Comparison of ENCODE assay signal across 7 cellular contexts in genomic region chr5:176040105-176040801, GRCh38.
DNase-seq lines count a peak whose midpoint lies in the region; ATAC-seq lines count a peak whose summit lies in the region.
"Not testable (repeated sequence)": the region's sequence is repeated elsewhere in the genome, so short reads cannot be mapped to it uniquely, and the experiment has no call there.

No MANE protein-coding gene starts in this region.

- not testable (repeated sequence) for H3K9me3 Mint-ChIP-seq in activated naive CD4-positive, alpha-beta T cell treated with anti-CD3 and anti-CD28 coated beads, Interleukin-2, amount 50 U/mL, for 24 hours; naive thymus-derived CD4-positive, alpha-beta T cell; stimulated activated memory B cell treated with anti-CD40 and anti-IgM and Interleukin-4, amounts not matched to agents 10 μg/mL and 1 μg/mL and 100 μg/mL, for 72 hours

- H3K27ac ChIP-seq in naive thymus-derived CD4-positive, alpha-beta T cell (ENCODE audit: low read depth, low read length): not testable (repeated sequence)

- not testable (repeated sequence) for H3K36me3 Mint-ChIP-seq in T-helper 17 cell (ENCODE audit: low read depth); activated naive CD4-positive, alpha-beta T cell treated with anti-CD3 and anti-CD28 coated beads, Interleukin-2, amount 50 U/mL, for 24 hours; naive thymus-derived CD4-positive, alpha-beta T cell; stimulated activated memory B cell treated with anti-CD40 and anti-IgM and Interleukin-4, amounts not matched to agents 10 μg/mL and 1 μg/mL and 100 μg/mL, for 72 hours

- not testable (repeated sequence) for ATAC-seq in T-helper 17 cell; naive thymus-derived CD4-positive, alpha-beta T cell
- ATAC-seq in stimulated activated memory B cell treated with anti-CD40 and anti-IgM and Interleukin-4, amounts not matched to agents 10 μg/mL and 1 μg/mL and 100 μg/mL, for 72 hours: peak; percentile 37

- H3K27me3 Mint-ChIP-seq in T-helper 17 cell; activated naive CD4-positive, alpha-beta T cell treated with anti-CD3 and anti-CD28 coated beads, Interleukin-2, amount 50 U/mL, for 24 hours; naive thymus-derived CD4-positive, alpha-beta T cell; stimulated activated memory B cell treated with anti-CD40 and anti-IgM and Interleukin-4, amounts not matched to agents 10 μg/mL and 1 μg/mL and 100 μg/mL, for 72 hours: not testable (repeated sequence)

- peaks cover 35% of the 10 kb centered on the region for H3K4me1 Mint-ChIP-seq in T-helper 17 cell
- peaks cover 58% of the 10 kb centered on the region for H3K4me1 Mint-ChIP-seq in activated naive CD4-positive, alpha-beta T cell treated with anti-CD3 and anti-CD28 coated beads, Interleukin-2, amount 50 U/mL, for 24 hours
- H3K4me1 Mint-ChIP-seq in naive thymus-derived CD4-positive, alpha-beta T cell: peaks cover 11 to 59% (median 41%) of the 10 kb centered on the region in 7 donors
- not testable (repeated sequence) for H3K4me1 Mint-ChIP-seq in stimulated activated memory B cell treated with anti-CD40 and anti-IgM and Interleukin-4, amounts not matched to agents 10 μg/mL and 1 μg/mL and 100 μg/mL, for 72 hours

- H3K4me3 Mint-ChIP-seq in T-helper 17 cell: peak overlapping the region; percentile 45
- not testable (repeated sequence) for H3K4me3 Mint-ChIP-seq in activated naive CD4-positive, alpha-beta T cell treated with anti-CD3 and anti-CD28 coated beads, Interleukin-2, amount 50 U/mL, for 24 hours; stimulated activated memory B cell treated with anti-CD40 and anti-IgM and Interleukin-4, amounts not matched to agents 10 μg/mL and 1 μg/mL and 100 μg/mL, for 72 hours
- H3K4me3 Mint-ChIP-seq in naive thymus-derived CD4-positive, alpha-beta T cell: peak overlapping the region in 4 of 10 donors; percentile 9 to 61 (median 21)

- CTCF ChIA-PET in naive thymus-derived CD4-positive, alpha-beta T cell (lab: Charles Lee): not testable (repeated sequence)

- peaks cover 0 to 24% of the 10 kb centered on the region in 2 donors for H3K4me1 ChIP-seq in naive thymus-derived CD4-positive, alpha-beta T cell (ENCODE audit: control insufficient read depth in 2 of 2, insufficient read depth in 2 of 2, low read length in 2 of 2)

- peak; percentile 5 for DNase-seq in H4 (ENCODE audit: low spot score)
- not testable (repeated sequence) for DNase-seq in T-helper 17 cell; naive thymus-derived CD4-positive, alpha-beta T cell
- peak; percentile 30 for DNase-seq in ecto neural progenitor cell (ENCODE audit: low spot score)
- DNase-seq in islet precursor cell: peak; percentile 46

- H3K27ac Mint-ChIP-seq in T-helper 17 cell: peak overlapping the region; percentile 88
- peak overlapping the region; percentile 81 for H3K27ac Mint-ChIP-seq in activated naive CD4-positive, alpha-beta T cell treated with anti-CD3 and anti-CD28 coated beads, Interleukin-2, amount 50 U/mL, for 24 hours
- H3K27ac Mint-ChIP-seq in naive thymus-derived CD4-positive, alpha-beta T cell: peak overlapping the region in 7 of 9 donors; percentile 46 to 98 (median 85)
- not testable (repeated sequence) for H3K27ac Mint-ChIP-seq in stimulated activated memory B cell treated with anti-CD40 and anti-IgM and Interleukin-4, amounts not matched to agents 10 μg/mL and 1 μg/mL and 100 μg/mL, for 72 hours

- not testable (repeated sequence) for H3K27me3 ChIP-seq in naive thymus-derived CD4-positive, alpha-beta T cell (ENCODE audit: control insufficient read depth in 2 of 2, insufficient read depth in 2 of 2, low read length in 2 of 2)

- not testable (repeated sequence) for H3K9me3 ChIP-seq in T-helper 17 cell (ENCODE audit: control insufficient read depth, low read length, poor library complexity, severe bottlenecking); naive thymus-derived CD4-positive, alpha-beta T cell (ENCODE audit: control insufficient read depth in 2 of 3, low read length in 3 of 3)

- H3K4me3 ChIP-seq in naive thymus-derived CD4-positive, alpha-beta T cell (ENCODE audit: low read length): not testable (repeated sequence)

- intact Hi-C loops in naive thymus-derived CD4-positive, alpha-beta T cell (cut with micrococcal nuclease): not testable (repeated sequence)

- not testable (repeated sequence) for H3K36me3 ChIP-seq in naive thymus-derived CD4-positive, alpha-beta T cell (ENCODE audit: control insufficient read depth in 2 of 3, insufficient read depth in 3 of 3, low read length in 3 of 3)

- POLR2A ChIA-PET in naive thymus-derived CD4-positive, alpha-beta T cell (lab: Charles Lee): not testable (repeated sequence)
